ENCODE assay signal across 10 cellular contexts in genomic region chr15:52221730-52222129, GRCh38. TPM values are rescaled to one million over a fixed set of nuclear protein-coding genes. Genes with fewer than 3 reads are reported as not detected.
A peak's percentile ranks its signal among the peaks of the same experiment; 100 is the strongest.
DNase-seq lines count a peak whose midpoint lies in the region; ATAC-seq and TF ChIP-seq lines count a peak whose summit lies in the region.
"Had no signal": no experiment of that assay in that cellular context is flagged by ENCODE, and none has a peak within 500 bp of the region (broad histone marks: within the 10 kb centered on the region; RNA-seq: fewer than 3 reads in every experiment).

No MANE protein-coding gene starts in this region.

- ATAC-seq in activated T-cell treated with anti-CD3 and anti-CD28 coated beads, Interleukin-2, amount 50 U/mL, for 72 hours (replicated peaks in 1 of 2), result peak; percentile 50 to 58
- peak; percentile 66 for ATAC-seq in HG02678 (IDR thresholded peaks at IDR 0.05; ENCODE audit: unreplicated experiment)
- ATAC-seq in stimulated activated naive B cell treated with anti-CD40 and anti-IgM and Interleukin-4, amounts not matched to agents 10 μg/mL and 1 μg/mL and 100 μg/mL, for 72 hours (replicated peaks), result peak; percentile 39 to 57

- H3K27ac ChIP-seq in smooth muscle cell (ENCODE audit: low read depth), result no peak overlapping the region
- H3K27ac ChIP-seq: adrenal gland had no signal

- H3F3A ChIP-seq in smooth muscle cell (ENCODE audit: low read depth), result no peaks in the 10 kb centered on the region

- H3K36me3 Mint-ChIP-seq in activated T-cell treated with anti-CD3 and anti-CD28 coated beads, Interleukin-2, amount 50 U/mL, for 72 hours (ENCODE audit: insufficient read depth in 2 of 2), result no peaks in the 10 kb centered on the region
- H3K36me3 Mint-ChIP-seq in T-helper 1 cell treated with Interleukin-12 subunit alpha and Interleukin-12 subunit beta and Interleukin-4 antibody, amounts not matched to agents 30 μg/mL and 1 μg/mL, for 36 hours (ENCODE audit: low read depth), result peaks cover 2% of the 10 kb centered on the region
- H3K36me3 Mint-ChIP-seq in stimulated activated naive B cell treated with anti-CD40 and anti-IgM and Interleukin-4, amounts not matched to agents 10 μg/mL and 1 μg/mL and 100 μg/mL, for 72 hours, result peaks cover 0 to 4% of the 10 kb centered on the region in 2 donors

- no peaks in the 10 kb centered on the region for H4K20me1 ChIP-seq in smooth muscle cell (ENCODE audit: low read depth)

- no peaks in the 10 kb centered on the region for H3K27me3 Mint-ChIP-seq in activated T-cell treated with anti-CD3 and anti-CD28 coated beads, Interleukin-2, amount 50 U/mL, for 72 hours (ENCODE audit: low read depth)
- H3K27me3 Mint-ChIP-seq in T-helper 1 cell treated with Interleukin-12 subunit alpha and Interleukin-12 subunit beta and Interleukin-4 antibody, amounts not matched to agents 30 μg/mL and 1 μg/mL, for 36 hours (ENCODE audit: low read depth), result no peaks in the 10 kb centered on the region
- no peaks in the 10 kb centered on the region for H3K27me3 Mint-ChIP-seq in stimulated activated naive B cell treated with anti-CD40 and anti-IgM and Interleukin-4, amounts not matched to agents 10 μg/mL and 1 μg/mL and 100 μg/mL, for 72 hours

- no peaks in the 10 kb centered on the region for H3K4me1 ChIP-seq in smooth muscle cell (ENCODE audit: low read depth)
- H3K4me1 ChIP-seq: adrenal gland had no signal

- H3K4me1 Mint-ChIP-seq in activated T-cell treated with anti-CD3 and anti-CD28 coated beads, Interleukin-2, amount 50 U/mL, for 72 hours (ENCODE audit: low read depth), result peaks cover 35% of the 10 kb centered on the region
- peaks cover 22% of the 10 kb centered on the region for H3K4me1 Mint-ChIP-seq in T-helper 1 cell treated with Interleukin-12 subunit alpha and Interleukin-12 subunit beta and Interleukin-4 antibody, amounts not matched to agents 30 μg/mL and 1 μg/mL, for 36 hours (ENCODE audit: low read depth)
- peaks cover 18 to 25% of the 10 kb centered on the region in 2 donors for H3K4me1 Mint-ChIP-seq in stimulated activated naive B cell treated with anti-CD40 and anti-IgM and Interleukin-4, amounts not matched to agents 10 μg/mL and 1 μg/mL and 100 μg/mL, for 72 hours
- H3K4me1 Mint-ChIP-seq: nephron had no signal

- H3K9me3 Mint-ChIP-seq in activated T-cell treated with anti-CD3 and anti-CD28 coated beads, Interleukin-2, amount 50 U/mL, for 72 hours, result no peaks in the 10 kb centered on the region
- H3K9me3 Mint-ChIP-seq in T-helper 1 cell treated with Interleukin-12 subunit alpha and Interleukin-12 subunit beta and Interleukin-4 antibody, amounts not matched to agents 30 μg/mL and 1 μg/mL, for 36 hours, result no peaks in the 10 kb centered on the region
- H3K9me3 Mint-ChIP-seq in stimulated activated naive B cell treated with anti-CD40 and anti-IgM and Interleukin-4, amounts not matched to agents 10 μg/mL and 1 μg/mL and 100 μg/mL, for 72 hours, result no peaks in the 10 kb centered on the region
- H3K9me3 Mint-ChIP-seq: nephron had no signal

- CTCF ChIA-PET in GM10248 (lab: Yijun Ruan, JAX), result interaction anchor here (1.2 to 3.1 kb wide), 4 partner anchors 9 to 139 kb away, joined by 3 to 17 read pairs (median 4); no protein-coding TSS in a partner anchor

- WGBS in smooth muscle cell (ENCODE audit: low lambda C conversion rate), result 91% methylated on average over 5 of the region's 5 CpGs

- H3K27ac Mint-ChIP-seq in activated T-cell treated with anti-CD3 and anti-CD28 coated beads, Interleukin-2, amount 50 U/mL, for 72 hours, result peak overlapping the region; percentile 95
- peak overlapping the region; percentile 90 for H3K27ac Mint-ChIP-seq in T-helper 1 cell treated with Interleukin-12 subunit alpha and Interleukin-12 subunit beta and Interleukin-4 antibody, amounts not matched to agents 30 μg/mL and 1 μg/mL, for 36 hours
- H3K27ac Mint-ChIP-seq in stimulated activated naive B cell treated with anti-CD40 and anti-IgM and Interleukin-4, amounts not matched to agents 10 μg/mL and 1 μg/mL and 100 μg/mL, for 72 hours, result peak overlapping the region; percentile 91
- H3K27ac Mint-ChIP-seq: nephron had no signal

- no peaks in the 10 kb centered on the region for H3K36me3 ChIP-seq in smooth muscle cell (ENCODE audit: low read depth)
- H3K36me3 ChIP-seq: adrenal gland had no signal

- no peak overlapping the region for H3K4me3 ChIP-seq in smooth muscle cell
- H3K4me3 ChIP-seq: adrenal gland had no signal

- no peak overlapping the region for H3K4me2 ChIP-seq in smooth muscle cell

- H3K27me3 ChIP-seq in smooth muscle cell (ENCODE audit: low read depth), result no peaks in the 10 kb centered on the region
- H3K27me3 ChIP-seq: adrenal gland had no signal

- POLR2A ChIA-PET in GM10248 (lab: Yijun Ruan, JAX), result no interaction called here

- H3K9me3 ChIP-seq in smooth muscle cell (replicated peaks; ENCODE audit: low read depth), result no peaks in the 10 kb centered on the region
- H3K9me3 ChIP-seq: adrenal gland had no signal

- no peaks in the 10 kb centered on the region for H3K79me2 ChIP-seq in smooth muscle cell (ENCODE audit: low read depth)

- H3K9ac ChIP-seq in smooth muscle cell (ENCODE audit: low read depth), result no peak overlapping the region

- DNase-seq in activated T-cell treated with anti-CD3 and anti-CD28 coated beads, Interleukin-2, amount 50 U/mL, for 72 hours, result no peak
- DNase-seq in activated T-cell treated with anti-CD3 and anti-CD28 coated beads, Interleukin-2, amount 50 U/mL, for 1 hour, result no peak
- no peak for DNase-seq in stimulated activated naive B cell treated with anti-CD40 and anti-IgM and Interleukin-4, amounts not matched to agents 10 μg/mL and 1 μg/mL and 100 μg/mL, for 72 hours
- DNase-seq in GM10248 (ENCODE audit: extremely low spot score) (no peak), COLO668 (lab: John Stamatoyannopoulos, UW; ENCODE audit: unreplicated experiment) (no peak), smooth muscle cell (lab: John Stamatoyannopoulos, UW; ENCODE audit: unreplicated experiment) (no peak)
- DNase-seq: adrenal gland had no signal

- H2AFZ ChIP-seq in smooth muscle cell (ENCODE audit: low read depth), result no peak overlapping the region

- TF ChIP-seq CTCF in GM10248 (IDR thresholded peaks at IDR 0.05; ENCODE audit: control extremely low read depth, extremely low read depth, low read depth, missing control alignments) (no peak), smooth muscle cell (IDR thresholded peaks at IDR 0.05; ENCODE audit: borderline replicate concordance, insufficient read depth, poor library complexity, severe bottlenecking) (no peak)

- H3K4me3 Mint-ChIP-seq in activated T-cell treated with anti-CD3 and anti-CD28 coated beads, Interleukin-2, amount 50 U/mL, for 72 hours, result peak overlapping the region; percentile 76 to 96
- H3K4me3 Mint-ChIP-seq in T-helper 1 cell treated with Interleukin-12 subunit alpha and Interleukin-12 subunit beta and Interleukin-4 antibody, amounts not matched to agents 30 μg/mL and 1 μg/mL, for 36 hours, result peak overlapping the region; percentile 74
- H3K4me3 Mint-ChIP-seq in stimulated activated naive B cell treated with anti-CD40 and anti-IgM and Interleukin-4, amounts not matched to agents 10 μg/mL and 1 μg/mL and 100 μg/mL, for 72 hours, result peak overlapping the region; percentile 75 to 76
- H3K4me3 Mint-ChIP-seq: nephron had no signal

RNA-seq across cellular contexts. Expression of gene GNB5, which starts 30.5 kb away (rescaled TPM):
- total RNA-seq in activated T-cell treated with anti-CD3 and anti-CD28 coated beads, Interleukin-2, amount 50 U/mL, for 72 hours, result 10 to 100 TPM; 26.8 to 38.8 TPM
- total RNA-seq in smooth muscle cell, result 14.0 and 20.7 TPM in 2 replicates
- 22.7 and 25.1 TPM in 2 replicates for polyA plus RNA-seq in smooth muscle cell
